In the genomic region with DNA sequence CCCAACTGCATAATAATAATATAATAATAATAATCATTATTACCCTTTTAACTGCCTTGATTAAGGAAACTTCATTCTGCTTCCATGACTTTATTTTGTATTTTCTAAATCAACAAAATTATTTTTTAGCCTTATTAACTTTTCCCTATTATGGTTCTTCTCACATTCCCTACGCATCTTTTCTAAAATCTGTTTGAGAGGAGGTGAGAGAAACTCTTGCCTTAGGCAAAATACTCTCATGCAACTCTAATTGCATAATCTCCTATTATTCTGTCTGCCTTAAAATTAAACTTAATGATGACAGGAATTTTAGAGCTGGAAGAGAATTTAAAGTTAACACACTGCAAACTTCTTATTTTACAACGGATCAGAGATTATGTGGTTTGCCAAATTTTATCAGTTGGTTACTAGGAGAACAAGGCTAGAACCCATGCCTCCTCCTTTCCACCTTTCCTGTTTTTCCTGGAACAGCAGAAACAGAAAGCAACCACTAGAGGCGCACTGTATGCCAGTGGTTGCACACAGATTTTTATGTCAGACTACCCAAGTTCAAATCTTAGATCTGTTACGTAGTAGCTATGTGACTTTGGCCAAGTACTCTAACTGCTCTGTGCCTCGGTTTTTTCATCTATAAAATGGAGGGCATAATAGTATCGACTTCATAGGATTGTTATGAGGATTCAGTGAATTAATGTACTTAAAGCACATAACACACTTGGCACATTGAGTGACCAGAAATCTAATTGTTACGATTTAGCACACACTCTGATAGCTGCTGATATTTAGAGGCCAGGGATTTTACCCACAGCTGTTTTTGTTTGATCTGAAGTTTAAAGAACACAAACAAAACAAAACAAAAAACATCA, we compare ENCODE assay signal across 8 cellular contexts. TPM values are rescaled to one million over a fixed set of nuclear protein-coding genes. Genes with fewer than 3 reads are reported as not detected.
DNase-seq lines count a peak whose midpoint lies in the region; ATAC-seq and TF ChIP-seq lines count a peak whose summit lies in the region.

No MANE protein-coding gene starts in this region.

- no peak overlapping the region for H3K4me3 ChIP-seq in mammary epithelial cell (replicated peaks in 1 of 3; ENCODE audit: insufficient read depth in 1 of 3, low read depth in 2 of 3, low read length in 3 of 3)
- no peak overlapping the region for H3K4me3 ChIP-seq in CD8-positive, alpha-beta T cell (ENCODE audit: low read depth, low read length)

- no peaks in the 10 kb centered on the region for H3K27me3 ChIP-seq in mammary epithelial cell (ENCODE audit: insufficient read depth, low read length)
- no peaks in the 10 kb centered on the region for H3K27me3 ChIP-seq in CD8-positive, alpha-beta T cell (ENCODE audit: insufficient read depth, low read length)

- peaks cover 1% of the 10 kb centered on the region for H3K79me2 ChIP-seq in mammary epithelial cell (ENCODE audit: insufficient read depth, low read length)

- 23% methylated on average over 7 of the region's 7 CpGs for WGBS in mammary epithelial cell (ENCODE audit: low coverage, missing lambda C conversion rate)

- dilution Hi-C loops in mammary epithelial cell (cut with HindIII; ENCODE audit: low sequenced_read_pairs), result no loop called here

- in situ Hi-C loops in mammary epithelial cell (cut with MboI; ENCODE audit: low sequenced_read_pairs in 2 of 2), result no loop called here

- no peaks in the 10 kb centered on the region for H3K36me3 ChIP-seq in mammary epithelial cell (ENCODE audit: insufficient read depth, low read length)
- no peaks in the 10 kb centered on the region for H3K36me3 ChIP-seq in CD8-positive, alpha-beta T cell (ENCODE audit: insufficient read depth, low read length)

- no peak overlapping the region for H3K27ac Mint-ChIP-seq in neural crest cell (ENCODE audit: unreplicated experiment)
- H3K27ac Mint-ChIP-seq in CD8-positive, alpha-beta T cell, result no peak overlapping the region

- H3K9me3 Mint-ChIP-seq in neural crest cell, result no peaks in the 10 kb centered on the region
- H3K9me3 Mint-ChIP-seq in CD8-positive, alpha-beta T cell, result no peaks in the 10 kb centered on the region

- H4K20me1 ChIP-seq in mammary epithelial cell (ENCODE audit: insufficient read depth, low read length), result no peaks in the 10 kb centered on the region

- no peak overlapping the region for H3K4me3 Mint-ChIP-seq in neural crest cell
- H3K4me3 Mint-ChIP-seq in CD8-positive, alpha-beta T cell, result no peak overlapping the region

- H3K27ac ChIP-seq in mammary epithelial cell (ENCODE audit: insufficient read depth, low read depth, low read length), result no peak overlapping the region
- no peak overlapping the region for H3K27ac ChIP-seq in CD8-positive, alpha-beta T cell (ENCODE audit: low read depth, low read length)

- no peaks in the 10 kb centered on the region for H3K36me3 Mint-ChIP-seq in neural crest cell (ENCODE audit: low read depth)
- H3K36me3 Mint-ChIP-seq in CD8-positive, alpha-beta T cell, result peaks cover under 1% of the 10 kb centered on the region

- peaks cover 10% of the 10 kb centered on the region for H3K4me1 ChIP-seq in mammary epithelial cell (ENCODE audit: insufficient read depth, low read length)
- H3K4me1 ChIP-seq in CD8-positive, alpha-beta T cell (ENCODE audit: insufficient read depth, low read length), result no peaks in the 10 kb centered on the region

- H3K4me1 Mint-ChIP-seq in neural crest cell, result peaks cover 4% of the 10 kb centered on the region
- peaks cover 7% of the 10 kb centered on the region for H3K4me1 Mint-ChIP-seq in CD8-positive, alpha-beta T cell (ENCODE audit: low read depth)

- H3K9me3 ChIP-seq in mammary epithelial cell (replicated peaks; ENCODE audit: insufficient read depth, low read length), result no peaks in the 10 kb centered on the region
- H3K9me3 ChIP-seq in CD8-positive, alpha-beta T cell (ENCODE audit: low read length), result no peaks in the 10 kb centered on the region

- CTCF ChIA-PET in mammary epithelial cell (lab: Charles Lee; ENCODE audit: low non-redundant PET), result no interaction called here
- CTCF ChIA-PET in CD8-positive, alpha-beta T cell (lab: Charles Lee), result interaction anchor here (0.7 to 2.5 kb wide), 8 partner anchors 8 to 43 kb away, joined by 3 to 12 read pairs (median 4); partner anchors contain the start of gene RALGAPA1

- POLR2A ChIA-PET in CD8-positive, alpha-beta T cell (lab: Charles Lee), result no interaction called here

- H3K4me2 ChIP-seq in mammary epithelial cell (ENCODE audit: insufficient read depth, low read depth, low read length), result no peak overlapping the region

- peaks cover 26% of the 10 kb centered on the region for H3K27me3 Mint-ChIP-seq in neural crest cell (ENCODE audit: low read depth)
- H3K27me3 Mint-ChIP-seq in CD8-positive, alpha-beta T cell (ENCODE audit: low read depth), result no peaks in the 10 kb centered on the region

- no peak overlapping the region for H3K9ac ChIP-seq in mammary epithelial cell (ENCODE audit: insufficient read depth, low read length)

- TF ChIP-seq CTCF in mammary epithelial cell (conservative IDR thresholded peaks at IDR 0.05 in 1 of 2, IDR thresholded peaks at IDR 0.05 in 1 of 2; ENCODE audit: extremely low read depth in 1 of 2, insufficient read depth in 1 of 2, low read depth in 1 of 2, low read length in 2 of 2) (peak; percentile 83 to 87), neural crest cell (conservative IDR thresholded peaks at IDR 0.05) (peak; percentile 31)
- TF ChIP-seq CTCF in CD8-positive, alpha-beta T cell (IDR thresholded peaks at IDR 0.05), result no peak

- no TSS peak for BruUV-seq in mammary epithelial cell (replicated peaks; lab: Mats Ljungman, UMichigan)

- ATAC-seq in GM18517 (IDR thresholded peaks at IDR 0.05; ENCODE audit: unreplicated experiment), result no peak
- no peak for ATAC-seq in CD8-positive, alpha-beta T cell

- intact Hi-C loops in mammary epithelial cell (cut with micrococcal nuclease), result no loop called here
- intact Hi-C loops in CD8-positive, alpha-beta T cell (cut with DNase I, micrococcal nuclease), result loop anchor here (10.0 kb wide), 2 partner anchors 1287 to 1357 kb away; partner anchors contain the start of genes SPTSSA (in 2 of the 2) and EAPP (in 1 of the 2)

- H2AFZ ChIP-seq in mammary epithelial cell (ENCODE audit: low read depth, low read length), result no peak overlapping the region

- DNase-seq in 8988T (peak; percentile 33), EH (ENCODE audit: low read depth) (peak; percentile 53), NCI-H2029 treated with DMSO at 0.1 percent for 48 hours (lab: John Stamatoyannopoulos, UW) (peak; percentile 95), mammary epithelial cell (peak; percentile 25), neural crest cell (ENCODE audit: low read depth, low spot score) (no peak)
- DNase-seq in CD8-positive, alpha-beta T cell, result no peak
- DNase-seq in activated CD4-positive, alpha-beta T cell treated with anti-CD3 and anti-CD28 coated beads for 1 hour, result no peak

RNA-seq across cellular contexts. Expression of gene BRMS1L, which starts 4.4 kb away (rescaled TPM):
- total RNA-seq in mammary epithelial cell, result 10 to 100 TPM in 1 of 2 donors, 1 to 10 TPM in 1; 4.0 to 11.9 TPM
- polyA plus RNA-seq in mammary epithelial cell, result 5.2 TPM
- polyA minus RNA-seq in mammary epithelial cell, result 4.5 TPM
- total RNA-seq in neural crest cell, result 12.4 and 14.5 TPM in 2 replicates
- total RNA-seq in CD8-positive, alpha-beta T cell, result 10 to 100 TPM; 15.5 to 17.9 TPM

RNA-seq across cellular contexts. Expression of gene RALGAPA1, which starts 12.7 kb away (rescaled TPM):
- total RNA-seq in mammary epithelial cell, result 10 to 100 TPM; 39.3 to 40.4 TPM
- 5.3 TPM for polyA plus RNA-seq in mammary epithelial cell
- 20.9 TPM for polyA minus RNA-seq in mammary epithelial cell
- total RNA-seq in neural crest cell, result 42.0 and 46.0 TPM in 2 replicates
- total RNA-seq in CD8-positive, alpha-beta T cell, result 10 to 100 TPM; 80.7 to 85.1 TPM

Comparison
In these comparisons a context has a peak if more than half of its experiments do, and no peak if none do; other contexts are left out.
1. DNase-seq: peak in 8988T (single experiment), EH (single experiment), NCI-H2029 treated with DMSO at 0.1 percent for 48 hours (single experiment) and mammary epithelial cell (single experiment); none in neural crest cell (single experiment), CD8-positive, alpha-beta T cell (0 of 7) and activated CD4-positive, alpha-beta T cell treated with anti-CD3 and anti-CD28 coated beads for 1 hour (single experiment).